Comparison of ENCODE assay signal across 1 cellular context in genomic region chr10:86399879-86400704, GRCh38.
TF ChIP-seq lines count a peak whose summit lies in the region.

No MANE protein-coding gene starts in this region.

TF ChIP-seq in HepG2, 621 proteins besides CTCF, POLR2A, EP300 and RAD21 (continued from another document and continues in another):
- TF ChIP-seq, protein P1, sequence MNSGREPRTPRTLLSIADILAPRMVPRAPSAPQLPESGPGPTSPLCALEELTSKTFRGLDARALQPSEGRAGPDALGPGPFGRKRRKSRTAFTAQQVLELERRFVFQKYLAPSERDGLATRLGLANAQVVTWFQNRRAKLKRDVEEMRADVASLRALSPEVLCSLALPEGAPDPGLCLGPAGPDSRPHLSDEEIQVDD (CRISPR knock-in tag; IDR thresholded peaks at IDR 0.05; ENCODE audit: borderline replicate concordance) = no peak
- peak; percentile 94; the same call in 1 of the 2 replicates for TF ChIP-seq ZNF776 (CRISPR knock-in tag; IDR thresholded peaks at IDR 0.05)
- TF ChIP-seq ZNF235 (CRISPR knock-in tag; IDR thresholded peaks at IDR 0.05; ENCODE audit: borderline replicate concordance) = no peak
- no peak for TF ChIP-seq ZNF570 (CRISPR knock-in tag; IDR thresholded peaks at IDR 0.05; ENCODE audit: borderline replicate concordance)
- peak; percentile 69 for TF ChIP-seq SKIL (CRISPR knock-in tag; IDR thresholded peaks at IDR 0.05; ENCODE audit: borderline replicate concordance)
- TF ChIP-seq CREB1 (IDR thresholded peaks at IDR 0.05) = no peak
- no peak for TF ChIP-seq CREB1 (CRISPR knock-in tag; IDR thresholded peaks at IDR 0.05)
- TF ChIP-seq AHR (CRISPR knock-in tag; IDR thresholded peaks at IDR 0.05) = peak; percentile 92; the same call in 1 of the 2 replicates
- TF ChIP-seq SSRP1 (CRISPR knock-in tag; IDR thresholded peaks at IDR 0.05) = no peak
- 0 out of 2 replicates have a peak, but pooled peaks have one; percentile 60 for TF ChIP-seq PAWR (CRISPR knock-in tag; IDR thresholded peaks at IDR 0.05; ENCODE audit: borderline replicate concordance)
- TF ChIP-seq NR1H2 (CRISPR knock-in tag; IDR thresholded peaks at IDR 0.05; ENCODE audit: borderline replicate concordance, low read depth) = 0 out of 2 replicates have a peak, but pooled peaks have one; percentile 10
- TF ChIP-seq MXD3 (CRISPR knock-in tag; IDR thresholded peaks at IDR 0.05) = 0 out of 2 replicates have a peak, but pooled peaks have one; percentile 44
- TF ChIP-seq, protein P2, sequence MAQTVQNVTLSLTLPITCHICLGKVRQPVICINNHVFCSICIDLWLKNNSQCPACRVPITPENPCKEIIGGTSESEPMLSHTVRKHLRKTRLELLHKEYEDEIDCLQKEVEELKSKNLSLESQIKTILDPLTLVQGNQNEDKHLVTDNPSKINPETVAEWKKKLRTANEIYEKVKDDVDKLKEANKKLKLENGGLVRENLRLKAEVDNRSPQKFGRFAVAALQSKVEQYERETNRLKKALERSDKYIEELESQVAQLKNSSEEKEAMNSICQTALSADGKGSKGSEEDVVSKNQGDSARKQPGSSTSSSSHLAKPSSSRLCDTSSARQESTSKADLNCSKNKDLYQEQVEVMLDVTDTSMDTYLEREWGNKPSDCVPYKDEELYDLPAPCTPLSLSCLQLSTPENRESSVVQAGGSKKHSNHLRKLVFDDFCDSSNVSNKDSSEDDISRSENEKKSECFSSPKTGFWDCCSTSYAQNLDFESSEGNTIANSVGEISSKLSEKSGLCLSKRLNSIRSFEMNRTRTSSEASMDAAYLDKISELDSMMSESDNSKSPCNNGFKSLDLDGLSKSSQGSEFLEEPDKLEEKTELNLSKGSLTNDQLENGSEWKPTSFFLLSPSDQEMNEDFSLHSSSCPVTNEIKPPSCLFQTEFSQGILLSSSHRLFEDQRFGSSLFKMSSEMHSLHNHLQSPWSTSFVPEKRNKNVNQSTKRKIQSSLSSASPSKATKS (CRISPR knock-in tag; IDR thresholded peaks at IDR 0.05) = no peak; the same call in 1 of the 2 replicates
- no peak for TF ChIP-seq HOXA7 (CRISPR knock-in tag; IDR thresholded peaks at IDR 0.05)
- TF ChIP-seq ZZZ3 (CRISPR knock-in tag; IDR thresholded peaks at IDR 0.05; ENCODE audit: borderline replicate concordance) = peak; percentile 15; the same call in 1 of the 2 replicates
- TF ChIP-seq, protein P3, sequence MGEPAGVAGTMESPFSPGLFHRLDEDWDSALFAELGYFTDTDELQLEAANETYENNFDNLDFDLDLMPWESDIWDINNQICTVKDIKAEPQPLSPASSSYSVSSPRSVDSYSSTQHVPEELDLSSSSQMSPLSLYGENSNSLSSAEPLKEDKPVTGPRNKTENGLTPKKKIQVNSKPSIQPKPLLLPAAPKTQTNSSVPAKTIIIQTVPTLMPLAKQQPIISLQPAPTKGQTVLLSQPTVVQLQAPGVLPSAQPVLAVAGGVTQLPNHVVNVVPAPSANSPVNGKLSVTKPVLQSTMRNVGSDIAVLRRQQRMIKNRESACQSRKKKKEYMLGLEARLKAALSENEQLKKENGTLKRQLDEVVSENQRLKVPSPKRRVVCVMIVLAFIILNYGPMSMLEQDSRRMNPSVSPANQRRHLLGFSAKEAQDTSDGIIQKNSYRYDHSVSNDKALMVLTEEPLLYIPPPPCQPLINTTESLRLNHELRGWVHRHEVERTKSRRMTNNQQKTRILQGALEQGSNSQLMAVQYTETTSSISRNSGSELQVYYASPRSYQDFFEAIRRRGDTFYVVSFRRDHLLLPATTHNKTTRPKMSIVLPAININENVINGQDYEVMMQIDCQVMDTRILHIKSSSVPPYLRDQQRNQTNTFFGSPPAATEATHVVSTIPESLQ (CRISPR knock-in tag; conservative IDR thresholded peaks at IDR 0.05) = 0 out of 2 replicates have a peak, but pooled peaks have one; percentile 65
- peak; percentile 95 for TF ChIP-seq ARNT2 (CRISPR knock-in tag; IDR thresholded peaks at IDR 0.05; ENCODE audit: low read depth)
- no peak for TF ChIP-seq SRSF4 (IDR thresholded peaks at IDR 0.05; ENCODE audit: low read depth, low read length, poor library complexity, severe bottlenecking)
- no peak for TF ChIP-seq ATF1 (CRISPR knock-in tag; IDR thresholded peaks at IDR 0.05)
- TF ChIP-seq STAT5B (CRISPR knock-in tag; IDR thresholded peaks at IDR 0.05) = no peak
- TF ChIP-seq TP53 (CRISPR knock-in tag; conservative IDR thresholded peaks at IDR 0.05) = 0 out of 2 replicates have a peak, but pooled peaks have one; percentile 38
- peak; percentile 10; the same call in 1 of the 2 replicates for TF ChIP-seq NFYB (CRISPR knock-in tag; IDR thresholded peaks at IDR 0.05)
- TF ChIP-seq ATF7 (IDR thresholded peaks at IDR 0.05) = no peak
- TF ChIP-seq ATF7 (CRISPR knock-in tag; IDR thresholded peaks at IDR 0.05) = 0 out of 2 replicates have a peak, but pooled peaks have one; percentile 6
- TF ChIP-seq KIAA2018 (CRISPR knock-in tag; IDR thresholded peaks at IDR 0.05; ENCODE audit: borderline replicate concordance) = no peak
- peak; percentile 67 for TF ChIP-seq SKI (IDR thresholded peaks at IDR 0.05; ENCODE audit: partially characterized antibody)
- TF ChIP-seq ZBTB43 (CRISPR knock-in tag; conservative IDR thresholded peaks at IDR 0.05) = no peak; the same call in 1 of the 2 replicates
- TF ChIP-seq ZIK1 (CRISPR knock-in tag; IDR thresholded peaks at IDR 0.05; ENCODE audit: borderline replicate concordance, low read depth) = peak; percentile 64; the same call in 1 of the 2 replicates
- TF ChIP-seq NONO (IDR thresholded peaks at IDR 0.05) = no peak
- TF ChIP-seq NONO (CRISPR knock-in tag; conservative IDR thresholded peaks at IDR 0.05) = peak; percentile 75
- TF ChIP-seq STAG1 (CRISPR knock-in tag; IDR thresholded peaks at IDR 0.05) = peak; percentile 99
- TF ChIP-seq ZNF747 (CRISPR knock-in tag; IDR thresholded peaks at IDR 0.05; ENCODE audit: borderline replicate concordance) = peak; percentile 81; the same call in 1 of the 2 replicates
- no peak for TF ChIP-seq ZNF839 (CRISPR knock-in tag; IDR thresholded peaks at IDR 0.05; ENCODE audit: borderline replicate concordance)
- TF ChIP-seq MIER3 (CRISPR knock-in tag; IDR thresholded peaks at IDR 0.05; ENCODE audit: borderline replicate concordance) = peak; percentile 18; the same call in 1 of the 2 replicates
- TF ChIP-seq ZNF329 (CRISPR knock-in tag; IDR thresholded peaks at IDR 0.05; ENCODE audit: low read depth) = 0 out of 2 replicates have a peak, but pooled peaks have one; percentile 63
- no peak for TF ChIP-seq PHB2 (IDR thresholded peaks at IDR 0.05; ENCODE audit: partially characterized antibody)
- TF ChIP-seq, protein P4, sequence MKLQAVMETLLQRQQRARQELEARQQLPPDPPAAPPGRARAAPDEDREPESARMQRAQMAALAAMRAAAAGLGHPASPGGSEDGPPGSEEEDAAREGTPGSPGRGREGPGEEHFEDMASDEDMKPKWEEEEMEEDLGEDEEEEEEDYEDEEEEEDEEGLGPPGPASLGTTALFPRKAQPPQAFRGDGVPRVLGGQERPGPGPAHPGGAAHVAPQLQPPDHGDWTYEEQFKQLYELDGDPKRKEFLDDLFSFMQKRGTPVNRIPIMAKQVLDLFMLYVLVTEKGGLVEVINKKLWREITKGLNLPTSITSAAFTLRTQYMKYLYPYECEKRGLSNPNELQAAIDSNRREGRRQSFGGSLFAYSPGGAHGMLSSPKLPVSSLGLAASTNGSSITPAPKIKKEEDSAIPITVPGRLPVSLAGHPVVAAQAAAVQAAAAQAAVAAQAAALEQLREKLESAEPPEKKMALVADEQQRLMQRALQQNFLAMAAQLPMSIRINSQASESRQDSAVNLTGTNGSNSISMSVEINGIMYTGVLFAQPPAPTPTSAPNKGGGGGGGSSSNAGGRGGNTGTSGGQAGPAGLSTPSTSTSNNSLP (IDR thresholded peaks at IDR 0.05; ENCODE audit: low read depth, low read length) = peak; percentile 61; the same call in 1 of the 2 replicates
- no peak for TF ChIP-seq HDAC6 (IDR thresholded peaks at IDR 0.05; ENCODE audit: low read depth, low read length)
- TF ChIP-seq HOXA9 (CRISPR knock-in tag; IDR thresholded peaks at IDR 0.05; ENCODE audit: borderline replicate concordance) = 0 out of 2 replicates have a peak, but pooled peaks have one; percentile 38
- TF ChIP-seq U2AF1 (optimal IDR thresholded peaks at IDR 0.05; ENCODE audit: low read depth, low read length) = no peak
- no peak for TF ChIP-seq POLR2AphosphoS2 (IDR thresholded peaks at IDR 0.05; ENCODE audit: low read depth, low read length)
- TF ChIP-seq NFKB2 (CRISPR knock-in tag; IDR thresholded peaks at IDR 0.05; ENCODE audit: borderline replicate concordance) = peak; percentile 75; the same call in 1 of the 2 replicates
- peak; percentile 73; the same call in 1 of the 2 replicates for TF ChIP-seq ERF (CRISPR knock-in tag; IDR thresholded peaks at IDR 0.05)
- TF ChIP-seq SMAD9 (CRISPR knock-in tag; IDR thresholded peaks at IDR 0.05) = peak; percentile 52; the same call in 1 of the 2 replicates
- no peak for TF ChIP-seq NR3C1 (CRISPR knock-in tag; IDR thresholded peaks at IDR 0.05)
- 0 out of 2 replicates have a peak, but pooled peaks have one; percentile 3 for TF ChIP-seq ZNF674 (CRISPR knock-in tag; IDR thresholded peaks at IDR 0.05; ENCODE audit: low read depth)
